In the genomic region with DNA sequence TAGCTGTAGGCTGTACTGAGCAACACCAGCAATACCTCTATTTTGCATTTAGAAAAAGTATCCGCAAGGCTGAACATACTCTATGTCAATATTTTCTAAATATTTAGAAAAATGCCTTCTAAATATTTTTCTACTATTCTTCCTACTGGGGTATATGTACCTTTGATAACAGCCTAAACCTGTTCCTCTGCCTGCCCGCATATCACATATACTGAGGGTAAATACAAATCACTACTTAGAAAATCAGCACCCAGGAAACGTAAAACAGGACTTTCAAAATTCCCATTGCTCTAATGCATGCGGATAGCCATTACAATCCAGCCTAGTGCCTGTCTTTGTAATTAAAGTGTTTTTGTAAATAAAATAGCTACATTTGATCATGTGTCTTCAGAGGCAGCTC, we compare ENCODE assay signal across 36 cellular contexts. TPM values are rescaled to one million over a fixed set of nuclear protein-coding genes. Genes with fewer than 3 reads are reported as not detected.
"Had no signal": no experiment of that assay in that cellular context is flagged by ENCODE, and none has a peak within 500 bp of the region (broad histone marks: within the 10 kb centered on the region; RNA-seq: fewer than 3 reads in every experiment).

No MANE protein-coding gene starts in this region.

- H3K36me3 ChIP-seq: adrenal gland, ascending aorta, brain microvascular endothelial cell, breast epithelium, cardiac muscle cell had no signal

- DNase-seq: activated effector memory CD4-positive, alpha-beta T cell treated with anti-CD3 and anti-CD28 coated beads, Interleukin-2, amount 50 U/mL, for 16 hours; activated effector memory CD4-positive, alpha-beta T cell treated with Interleukin-2 at 50 U/mL for 16 hours; activated gamma-delta T cell; activated gamma-delta T cell treated with Interleukin-2 at 50 U/mL for 16 hours; activated naive CD4-positive, alpha-beta T cell; activated naive CD4-positive, alpha-beta T cell treated with anti-CD3 and anti-CD28 coated beads for 36 hours; activated naive CD4-positive, alpha-beta T cell treated with anti-CD3 and anti-CD28 coated beads, Interleukin-2, amount 10 ng/mL, durations not matched to agents 7 days and 5 days; activated naive CD4-positive, alpha-beta T cell treated with anti-CD3 and anti-CD28 coated beads, Interleukin-2, amount 50 U/mL, for 16 hours; activated naive CD4-positive, alpha-beta T cell treated with Interleukin-2 at 50 U/mL for 16 hours; activated naive CD8-positive, alpha-beta T cell treated with anti-CD3 and anti-CD28 coated beads for 36 hours; activated naive CD8-positive, alpha-beta T cell treated with anti-CD3 and anti-CD28 coated beads, Interleukin-2, amount 10 ng/mL, durations not matched to agents 7 days and 5 days; activated naive CD8-positive, alpha-beta T cell treated with anti-CD3 and anti-CD28 coated beads, Interleukin-2, amount 50 U/mL, for 24 hours; activated T-cell treated with anti-CD3 and anti-CD28 coated beads, Interleukin-2, amount 50 U/mL, for 1 hour; activated T-cell treated with anti-CD3 and anti-CD28 coated beads, Interleukin-2, amount 50 U/mL, for 24 hours; activated T-cell treated with anti-CD3 and anti-CD28 coated beads, Interleukin-2, amount 50 U/mL, for 4 hours; activated T-cell treated with anti-CD3 and anti-CD28 coated beads, Interleukin-2, amount 50 U/mL, for 48 hours; activated T-cell treated with anti-CD3 and anti-CD28 coated beads, Interleukin-2, amount 50 U/mL, for 72 hours; adrenal gland; amniotic stem cell; amygdala; anterior cingulate cortex; aorta; body of pancreas; brain microvascular endothelial cell; caudate nucleus; central memory CD4-positive, alpha-beta T cell; cerebellar nuclear complex had no signal

- FAIRE-seq: astrocyte, bronchial epithelial cell had no signal

- H3K4me1 ChIP-seq: adrenal gland, ascending aorta, body of pancreas, breast epithelium had no signal

- ATAC-seq: activated naive CD4-positive, alpha-beta T cell treated with anti-CD3 and anti-CD28 coated beads, Interleukin-2, amount 50 U/mL, for 72 hours; activated naive CD8-positive, alpha-beta T cell treated with anti-CD3 and anti-CD28 coated beads, Interleukin-2, amount 50 U/mL, for 24 hours; activated T-cell treated with anti-CD3 and anti-CD28 coated beads, Interleukin-2, amount 50 U/mL, for 4 hours; activated T-cell treated with anti-CD3 and anti-CD28 coated beads, Interleukin-2, amount 50 U/mL, for 72 hours; activated T-helper 17 cell treated with anti-CD3 and anti-CD28 coated beads, Interleukin-2, amount 50 U/mL, for 72 hours; body of pancreas had no signal

- H3K9me3 ChIP-seq: adrenal gland, ascending aorta, body of pancreas, breast epithelium had no signal

- H3K27ac ChIP-seq: adrenal gland, ascending aorta, body of pancreas, brain microvascular endothelial cell, breast epithelium, cardiac muscle cell had no signal

- H3K4me3 ChIP-seq: adrenal gland, ascending aorta, body of pancreas, breast epithelium, cardiac muscle cell had no signal

- H3K27me3 ChIP-seq: adrenal gland, ascending aorta, body of pancreas, brain microvascular endothelial cell, breast epithelium, cardiac muscle cell had no signal

RNA-seq across cellular contexts. Expression of a gene that starts 56.1 kb away (rescaled TPM):
- total RNA-seq: activated naive CD4-positive, alpha-beta T cell treated with anti-CD3 and anti-CD28 coated beads for 36 hours; activated naive CD4-positive, alpha-beta T cell treated with anti-CD3 and anti-CD28 coated beads, Interleukin-2, amount 50 U/mL, for 72 hours; activated naive CD8-positive, alpha-beta T cell treated with anti-CD3 and anti-CD28 coated beads for 36 hours; activated naive CD8-positive, alpha-beta T cell treated with anti-CD3 and anti-CD28 coated beads, Interleukin-2, amount 10 ng/mL, durations not matched to agents 7 days and 5 days; activated T-cell treated with anti-CD3 and anti-CD28 coated beads, Interleukin-2, amount 50 U/mL, for 72 hours; activated T-helper 1 cell treated with anti-CD3 and anti-CD28 coated beads, Interleukin-12 subunit alpha, Interleukin-12 subunit beta, Interleukin-2, Interleukin-4 antibody, amounts not matched to agents 30 ng/mL and 10 ng/mL and 1 ng/mL, durations not matched to agents 14 hours and 24 hours and 36 hours; activated T-helper 17 cell treated with anti-CD3 and anti-CD28 coated beads, Interleukin-2, amount 50 U/mL, for 72 hours; activated T-helper 2 cell treated with anti-CD3 and anti-CD28 coated beads, Interferon-gamma antibody, Interleukin-2, Interleukin-4, amounts not matched to agents 10 μg/mL and 5 μg/mL and 100 μg/mL, durations not matched to agents 14 hours and 24 hours and 36 hours had no signal
